Comparison of ENCODE assay signal across 1 cellular context in genomic region chr1:26889580-26890466, GRCh38.
TF ChIP-seq lines count a peak whose summit lies in the region.

TSS of gene GPN2 (minus strand) at chr1:26890283. CDS start at chr1:26890096, 187 bp downstream.

TF ChIP-seq in HEK293, 187 proteins besides CTCF, POLR2A, EP300 and RAD21 (continued from another document):
- TF ChIP-seq, protein P1, sequence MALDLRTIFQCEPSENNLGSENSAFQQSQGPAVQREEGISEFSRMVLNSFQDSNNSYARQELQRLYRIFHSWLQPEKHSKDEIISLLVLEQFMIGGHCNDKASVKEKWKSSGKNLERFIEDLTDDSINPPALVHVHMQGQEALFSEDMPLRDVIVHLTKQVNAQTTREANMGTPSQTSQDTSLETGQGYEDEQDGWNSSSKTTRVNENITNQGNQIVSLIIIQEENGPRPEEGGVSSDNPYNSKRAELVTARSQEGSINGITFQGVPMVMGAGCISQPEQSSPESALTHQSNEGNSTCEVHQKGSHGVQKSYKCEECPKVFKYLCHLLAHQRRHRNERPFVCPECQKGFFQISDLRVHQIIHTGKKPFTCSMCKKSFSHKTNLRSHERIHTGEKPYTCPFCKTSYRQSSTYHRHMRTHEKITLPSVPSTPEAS (tag by site-specific recombination; IDR thresholded peaks at IDR 0.05) = no peak
- TF ChIP-seq ZNF792 (tag by site-specific recombination; IDR thresholded peaks at IDR 0.05) (0 out of 2 replicates have a peak, but pooled peaks have one; percentile 32), REST (tag by site-specific recombination; IDR thresholded peaks at IDR 0.05) (0 out of 2 replicates have a peak, but pooled peaks have one; percentile 25), ZNF549 (tag by site-specific recombination; IDR thresholded peaks at IDR 0.05) (no peak), ZNF311 (tag by site-specific recombination; IDR thresholded peaks at IDR 0.05; ENCODE audit: borderline replicate concordance) (no peak)
TF ChIP-seq in HEK293: peak in this region for 46.
